ENCODE assay signal across 32 cellular contexts in genomic region chr2:176514276-176514675, GRCh38.
"Had no signal": no experiment of that assay in that cellular context is flagged by ENCODE, and none has a peak within 500 bp of the region (broad histone marks: within the 10 kb centered on the region; RNA-seq: fewer than 3 reads in every experiment).

No MANE protein-coding gene starts in this region.

- H3K36me3 Mint-ChIP-seq: activated naive CD4-positive, alpha-beta T cell treated with anti-CD3 and anti-CD28 coated beads, Interleukin-2, amount 10 ng/mL, durations not matched to agents 7 days and 5 days; activated naive CD4-positive, alpha-beta T cell treated with anti-CD3 and anti-CD28 coated beads, Interleukin-2, amount 50 U/mL, for 24 hours; activated naive CD8-positive, alpha-beta T cell; brain; T-cell; WTC11 had no signal

- H3K4me1 Mint-ChIP-seq: WTC11 had no signal

- H3K27me3 Mint-ChIP-seq: activated naive CD8-positive, alpha-beta T cell; brain had no signal

- H3K36me3 ChIP-seq: ascending aorta, WERI-Rb-1 had no signal

- ATAC-seq: activated CD4-positive, alpha-beta T cell treated with anti-CD3 and anti-CD28 coated beads for 36 hours; activated CD4-positive, CD25-positive, alpha-beta regulatory T cell treated with anti-CD3 and anti-CD28 coated beads, Interleukin-2, amount 50 U/mL, for 24 hours; activated CD8-positive, alpha-beta memory T cell treated with anti-CD3 and anti-CD28 coated beads, Interleukin-2, amount 10 ng/mL, durations not matched to agents 7 days and 5 days; activated CD8-positive, alpha-beta T cell treated with anti-CD3 and anti-CD28 coated beads, Interleukin-2, amount 10 ng/mL, durations not matched to agents 7 days and 5 days; activated naive CD8-positive, alpha-beta T cell treated with anti-CD3 and anti-CD28 coated beads, Interleukin-2, amount 50 U/mL, for 24 hours; T-cell; T-helper 17 cell; WTC11 had no signal

- H3K9me3 ChIP-seq: ascending aorta had no signal

- H3K9me3 Mint-ChIP-seq: activated CD4-positive, alpha-beta memory T cell treated with anti-CD3 and anti-CD28 coated beads, Interleukin-2, amount 10 ng/mL, durations not matched to agents 7 days and 5 days; activated CD4-positive, alpha-beta T cell treated with anti-CD3 and anti-CD28 coated beads, Interleukin-2, amount 10 ng/mL, durations not matched to agents 7 days and 5 days; activated naive CD4-positive, alpha-beta T cell treated with anti-CD3 and anti-CD28 coated beads, Interleukin-2, amount 10 ng/mL, durations not matched to agents 7 days and 5 days; activated naive CD4-positive, alpha-beta T cell treated with anti-CD3 and anti-CD28 coated beads, Interleukin-2, amount 50 U/mL, for 24 hours; activated naive CD8-positive, alpha-beta T cell treated with anti-CD3 and anti-CD28 coated beads, Interleukin-2, amount 10 ng/mL, durations not matched to agents 7 days and 5 days; activated naive CD8-positive, alpha-beta T cell treated with anti-CD3 and anti-CD28 coated beads, Interleukin-2, amount 50 U/mL, for 24 hours; activated T-cell treated with anti-CD3 and anti-CD28 coated beads, Interleukin-2, amount 50 U/mL, for 24 hours; WTC11 had no signal

- H3K27me3 ChIP-seq: ascending aorta had no signal

- H3K4me1 ChIP-seq: ascending aorta had no signal

- H3K27ac ChIP-seq: ascending aorta, WERI-Rb-1 had no signal

- H3K4me3 Mint-ChIP-seq: activated CD4-positive, alpha-beta memory T cell treated with anti-CD3 and anti-CD28 coated beads, Interleukin-2, amount 10 ng/mL, durations not matched to agents 7 days and 5 days; activated CD4-positive, alpha-beta T cell treated with anti-CD3 and anti-CD28 coated beads for 36 hours; activated CD4-positive, alpha-beta T cell treated with anti-CD3 and anti-CD28 coated beads, Interleukin-2, amount 10 ng/mL, durations not matched to agents 7 days and 5 days; activated CD8-positive, alpha-beta memory T cell treated with anti-CD3 and anti-CD28 coated beads, Interleukin-2, amount 10 ng/mL, durations not matched to agents 7 days and 5 days; activated CD8-positive, alpha-beta T cell treated with anti-CD3 and anti-CD28 coated beads, Interleukin-2, amount 10 ng/mL, durations not matched to agents 7 days and 5 days; activated naive CD4-positive, alpha-beta T cell treated with anti-CD3 and anti-CD28 coated beads, Interleukin-2, amount 10 ng/mL, durations not matched to agents 7 days and 5 days; activated naive CD4-positive, alpha-beta T cell treated with anti-CD3 and anti-CD28 coated beads, Interleukin-2, amount 50 U/mL, for 24 hours; activated naive CD8-positive, alpha-beta T cell; activated naive CD8-positive, alpha-beta T cell treated with anti-CD3 and anti-CD28 coated beads, Interleukin-2, amount 10 ng/mL, durations not matched to agents 7 days and 5 days; activated naive CD8-positive, alpha-beta T cell treated with anti-CD3 and anti-CD28 coated beads, Interleukin-2, amount 50 U/mL, for 24 hours; activated T-cell treated with anti-CD3 and anti-CD28 coated beads, Interleukin-2, amount 50 U/mL, for 24 hours; brain; T-cell; T-helper 17 cell; WTC11 had no signal

- H3K27ac Mint-ChIP-seq: activated CD4-positive, alpha-beta memory T cell treated with anti-CD3 and anti-CD28 coated beads, Interleukin-2, amount 10 ng/mL, durations not matched to agents 7 days and 5 days; activated CD4-positive, alpha-beta T cell treated with anti-CD3 and anti-CD28 coated beads for 36 hours; activated CD4-positive, alpha-beta T cell treated with anti-CD3 and anti-CD28 coated beads, Interleukin-2, amount 10 ng/mL, durations not matched to agents 7 days and 5 days; activated CD8-positive, alpha-beta memory T cell treated with anti-CD3 and anti-CD28 coated beads, Interleukin-2, amount 10 ng/mL, durations not matched to agents 7 days and 5 days; activated CD8-positive, alpha-beta T cell treated with anti-CD3 and anti-CD28 coated beads, Interleukin-2, amount 10 ng/mL, durations not matched to agents 7 days and 5 days; activated naive CD4-positive, alpha-beta T cell treated with anti-CD3 and anti-CD28 coated beads, Interleukin-2, amount 10 ng/mL, durations not matched to agents 7 days and 5 days; activated naive CD4-positive, alpha-beta T cell treated with anti-CD3 and anti-CD28 coated beads, Interleukin-2, amount 50 U/mL, for 24 hours; activated naive CD8-positive, alpha-beta T cell; activated naive CD8-positive, alpha-beta T cell treated with anti-CD3 and anti-CD28 coated beads, Interleukin-2, amount 10 ng/mL, durations not matched to agents 7 days and 5 days; activated naive CD8-positive, alpha-beta T cell treated with anti-CD3 and anti-CD28 coated beads, Interleukin-2, amount 50 U/mL, for 24 hours; activated T-cell treated with anti-CD3 and anti-CD28 coated beads, Interleukin-2, amount 50 U/mL, for 24 hours; brain; T-cell; T-helper 17 cell; WTC11 had no signal

- H3K4me3 ChIP-seq: ascending aorta had no signal

- DNase-seq: activated CD4-positive, alpha-beta memory T cell treated with anti-CD3 and anti-CD28 coated beads, Interleukin-2, amount 10 ng/mL, durations not matched to agents 7 days and 5 days; activated CD4-positive, alpha-beta T cell treated with anti-CD3 and anti-CD28 coated beads for 1 hour; activated CD4-positive, alpha-beta T cell treated with anti-CD3 and anti-CD28 coated beads for 36 hours; activated CD4-positive, alpha-beta T cell treated with anti-CD3 and anti-CD28 coated beads for 48 hours; activated CD4-positive, alpha-beta T cell treated with anti-CD3 and anti-CD28 coated beads, Interleukin-2, amount 10 ng/mL, durations not matched to agents 7 days and 5 days; activated CD4-positive, alpha-beta T cell treated with anti-CD3 and anti-CD28 coated beads, Interleukin-2, amount 50 U/mL, for 48 hours; activated CD4-positive, CD25-positive, alpha-beta regulatory T cell; activated CD8-positive, alpha-beta memory T cell treated with anti-CD3 and anti-CD28 coated beads for 24 hours; activated CD8-positive, alpha-beta memory T cell treated with anti-CD3 and anti-CD28 coated beads, Interleukin-2, amount 10 ng/mL, durations not matched to agents 7 days and 5 days; activated CD8-positive, alpha-beta memory T cell treated with anti-CD3 and anti-CD28 coated beads, Interleukin-2, amount 50 U/mL, for 48 hours; activated CD8-positive, alpha-beta T cell treated with anti-CD3 and anti-CD28 coated beads, Interleukin-2, amount 10 ng/mL, durations not matched to agents 7 days and 5 days; activated effector memory CD4-positive, alpha-beta T cell treated with Interleukin-2 at 50 U/mL for 16 hours; activated gamma-delta T cell; activated naive CD4-positive, alpha-beta T cell treated with anti-CD3 and anti-CD28 coated beads, Interleukin-2, amount 10 ng/mL, durations not matched to agents 7 days and 5 days; activated naive CD4-positive, alpha-beta T cell treated with Interleukin-2 at 50 U/mL for 16 hours; activated naive CD8-positive, alpha-beta T cell treated with anti-CD3 and anti-CD28 coated beads, Interleukin-2, amount 10 ng/mL, durations not matched to agents 7 days and 5 days; activated naive CD8-positive, alpha-beta T cell treated with anti-CD3 and anti-CD28 coated beads, Interleukin-2, amount 50 U/mL, for 24 hours; activated T-cell treated with anti-CD3 and anti-CD28 coated beads, Interleukin-2, amount 50 U/mL, for 24 hours; activated T-cell treated with anti-CD3 and anti-CD28 coated beads, Interleukin-2, amount 50 U/mL, for 48 hours; amygdala; anterior cingulate cortex; central memory CD4-positive, alpha-beta T cell; T-cell; T-helper 17 cell; T1000; WERI-Rb-1 had no signal
